Comparison of ENCODE assay signal across 8 cellular contexts in the genomic region with DNA sequence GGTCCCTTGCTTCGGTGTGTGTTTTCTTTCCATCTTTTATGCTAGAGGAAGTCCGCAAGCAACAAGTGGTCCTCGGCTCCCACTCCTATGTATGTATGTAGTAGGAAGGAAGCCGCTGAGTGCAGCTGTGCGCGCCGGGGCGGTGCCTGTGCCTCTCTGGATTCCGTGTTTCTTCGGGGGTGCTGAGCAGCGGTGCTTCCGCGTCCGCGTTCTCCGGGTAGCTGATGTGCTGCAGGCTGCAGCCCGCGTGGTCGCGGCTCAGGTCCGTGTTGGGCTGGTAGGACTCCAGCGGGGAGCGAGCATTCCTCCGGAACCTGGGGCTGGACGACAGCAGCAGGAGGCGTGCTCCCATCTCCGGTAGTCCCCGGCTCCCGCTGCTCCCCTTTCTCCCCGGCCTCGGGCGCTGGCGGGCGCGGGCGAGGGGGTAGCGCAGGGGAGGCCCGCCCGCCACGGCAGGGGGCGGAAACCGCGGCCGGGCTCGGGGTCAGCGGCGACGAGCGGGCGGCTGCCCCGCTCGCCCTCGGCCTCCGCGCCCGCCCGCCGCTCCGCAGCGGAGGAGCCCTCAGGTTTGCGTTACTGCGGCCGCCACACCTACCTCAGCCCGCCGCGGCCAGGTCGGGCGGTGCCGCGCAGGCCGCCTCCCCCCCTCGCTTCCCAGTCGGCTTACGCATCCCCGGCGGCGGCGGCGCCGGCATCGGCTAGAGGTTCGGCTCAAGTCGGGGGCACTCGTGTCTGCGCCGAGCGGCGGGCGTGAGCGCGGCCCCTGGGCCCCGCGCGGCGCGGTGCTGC. TPM values are rescaled to one million over a fixed set of nuclear protein-coding genes. Genes with fewer than 3 reads are reported as not detected.
A peak's percentile ranks its signal among the peaks of the same experiment; 100 is the strongest.
DNase-seq lines count a peak whose midpoint lies in the region; ATAC-seq, FAIRE-seq and TF ChIP-seq lines count a peak whose summit lies in the region.

No MANE protein-coding gene starts in this region.

- H3K27me3 Mint-ChIP-seq in MCF 10A (ENCODE audit: insufficient read depth, unreplicated experiment) = no peaks in the 10 kb centered on the region

- peaks cover 4% of the 10 kb centered on the region for H3K9me1 ChIP-seq in keratinocyte (ENCODE audit: control insufficient read depth, extremely low read depth, insufficient read depth, low read length)

- H3K4me1 ChIP-seq in keratinocyte (ENCODE audit: control insufficient read depth, extremely low read depth, insufficient read depth, low read length) = peaks cover 35% of the 10 kb centered on the region

- peak overlapping the region; percentile 67 for H3K27ac ChIP-seq in keratinocyte (ENCODE audit: control insufficient read depth, insufficient read depth, low read length)

- intact Hi-C loops in MCF 10A (cut with micrococcal nuclease) = loop anchor here (10.0 kb wide), 1 partner anchor 252 kb away; the partner anchor contains the start of gene AKAP1

- H3K9me3 Mint-ChIP-seq in MCF 10A (ENCODE audit: unreplicated experiment) = no peaks in the 10 kb centered on the region

- CTCF ChIA-PET in MCF 10A (lab: Yijun Ruan, JAX) = interaction anchor here (0.6 to 2.3 kb wide), 4 partner anchors 10 to 68 kb away, joined by 3 to 14 read pairs (median 3); no protein-coding TSS in a partner anchor

- POLR2A ChIA-PET in MCF 10A (lab: Yijun Ruan, JAX) = interaction anchor here (0.7 to 5.7 kb wide), 17 partner anchors 9 to 375 kb away, joined by 3 to 75 read pairs (median 4); partner anchors contain the start of genes AKAP1, COIL and NOG

- no peak for TF ChIP-seq CTCF in NB4 (IDR thresholded peaks at IDR 0.05; ENCODE audit: low read depth, low read length)
- TF ChIP-seq CTCF in MCF 10A (IDR thresholded peaks at IDR 0.05; ENCODE audit: unreplicated experiment) = no peak
- no peak for TF ChIP-seq CTCF in keratinocyte (optimal IDR thresholded peaks at IDR 0.05 in 1 of 3, IDR thresholded peaks at IDR 0.05 in 1 of 3, conservative IDR thresholded peaks at IDR 0.05 in 1 of 3; ENCODE audit: extremely low read depth in 1 of 3, insufficient read depth in 2 of 3, low read length in 3 of 3)

- peak overlapping the region; percentile 97 for H3K4me3 Mint-ChIP-seq in MCF 10A (ENCODE audit: unreplicated experiment)

- BruUV-seq in MCF 10A (replicated peaks; lab: Mats Ljungman, UMichigan) = no TSS peak

- TF ChIP-seq POLR2A in GM18505 (IDR thresholded peaks at IDR 0.05; ENCODE audit: borderline replicate concordance, extremely low read depth, insufficient read depth, insufficient read length) (peak; percentile 72), NB4 (IDR thresholded peaks at IDR 0.05; ENCODE audit: extremely low read depth, insufficient read length) (no peak)

- peak overlapping the region; percentile 96 for H2AFZ ChIP-seq in keratinocyte (ENCODE audit: control insufficient read depth, low read length)

- peak overlapping the region; percentile 71 for H3K4me3 ChIP-seq in NB4 (ENCODE audit: low read depth, low read length)
- H3K4me3 ChIP-seq in keratinocyte (ENCODE audit: control insufficient read depth in 2 of 3, extremely low read depth in 1 of 3, insufficient read depth in 2 of 3, low read depth in 1 of 3, low read length in 3 of 3) = peak overlapping the region; percentile 76 to 90 (median 89)

- peak overlapping the region; percentile 66 for H3K27ac Mint-ChIP-seq in MCF 10A (ENCODE audit: low read depth, unreplicated experiment)

- H3K4me2 ChIP-seq in keratinocyte (ENCODE audit: control insufficient read depth, extremely low read depth, insufficient read depth, low read depth, low read length) = peak overlapping the region; percentile 98

- peaks cover 41% of the 10 kb centered on the region for H3K79me2 ChIP-seq in keratinocyte (ENCODE audit: control insufficient read depth, insufficient read depth, low read length)

- H3K9ac ChIP-seq in keratinocyte (ENCODE audit: control insufficient read depth, extremely low read depth, insufficient read depth, low read length) = peak overlapping the region; percentile 76

- no peak for FAIRE-seq in keratinocyte (lab: Jason Lieb, UNC)

- H3K36me3 ChIP-seq in keratinocyte (ENCODE audit: control insufficient read depth in 2 of 2, extremely low read depth in 1 of 2, insufficient read depth in 2 of 2, low read length in 2 of 2) = peaks cover 2 to 9% of the 10 kb centered on the region in 2 experiments

- ATAC-seq in GM18505 (IDR thresholded peaks at IDR 0.05; ENCODE audit: unreplicated experiment) (peak; percentile 49), HG02623 (IDR thresholded peaks at IDR 0.05; ENCODE audit: unreplicated experiment) (peak; percentile 47)

- H3K4me1 Mint-ChIP-seq in MCF 10A (ENCODE audit: insufficient read depth, unreplicated experiment) = peaks cover 45% of the 10 kb centered on the region

- no peaks in the 10 kb centered on the region for H4K20me1 ChIP-seq in keratinocyte (ENCODE audit: control insufficient read depth, extremely low read depth, insufficient read depth, low read length)

- H3K9me3 ChIP-seq in keratinocyte (ENCODE audit: control insufficient read depth, low read depth, low read length) = no peaks in the 10 kb centered on the region

- DNase-seq in NB4 (ENCODE audit: low read depth) = peak; percentile 84
- peak; percentile 78 for DNase-seq in UCSD-AML1 (lab: John Stamatoyannopoulos, UW; ENCODE audit: unreplicated experiment)
- DNase-seq in MCF 10A (ENCODE audit: unreplicated experiment) = peak; percentile 79
- DNase-seq in keratinocyte (ENCODE audit: low read depth, low spot score) = no peak
- DNase-seq in stimulated activated CD4-positive, alpha-beta T cell treated with anti-CD3 and anti-CD28 coated beads, Interleukin-15, amount 100 ng/mL, for 24 hours = peak; percentile 74
- DNase-seq in epidermal melanocyte (ENCODE audit: insufficient read length, low spot score) = no peak

- dilution Hi-C loops in keratinocyte (cut with MboI; ENCODE audit: extremely low pct_ligation_motif_present, low sequenced_read_pairs) = no loop called here

- peaks cover 28% of the 10 kb centered on the region for H3K36me3 Mint-ChIP-seq in MCF 10A (ENCODE audit: insufficient read depth, unreplicated experiment)

- no peaks in the 10 kb centered on the region for H3K27me3 ChIP-seq in keratinocyte (ENCODE audit: control insufficient read depth, extremely low read depth, insufficient read depth, low read length)

RNA-seq across cellular contexts. Expression of gene C17orf67, which starts 0.5 kb away (rescaled TPM):
- total RNA-seq in MCF 10A (2022) = 3.3 and 3.5 TPM in 2 replicates
- polyA plus RNA-seq in keratinocyte = 0.33 to 0.52 TPM (median 0.46 TPM) in 3 replicates
- 3.0 TPM for polyA plus RNA-seq in keratinocyte (2011; ENCODE audit: low read depth)
- polyA plus RNA-seq in keratinocyte (2011; cell fraction: cytosol; rRNA removed) = 0.23 and 0.31 TPM in 2 replicates
- polyA plus RNA-seq in keratinocyte (2011; cell fraction: nucleus; rRNA removed) = 1.4 and 1.6 TPM in 2 replicates
- 0.46 and 0.87 TPM in 2 replicates for polyA plus RNA-seq in keratinocyte (2012; ENCODE audit: low replicate concordance)
- 0.19 to 0.39 TPM (median 0.36 TPM) in 3 replicates for polyA minus RNA-seq in keratinocyte
- not detected for polyA minus RNA-seq in keratinocyte (2011; cell fraction: cytosol; rRNA and poly(A)+ RNA removed)
- not detected in 2 replicates for polyA minus RNA-seq in keratinocyte (2011; cell fraction: nucleus; rRNA and poly(A)+ RNA removed)

RNA-seq across cellular contexts. Expression of gene DGKE, which starts 0.7 kb away (rescaled TPM):
- 16.5 and 23.9 TPM in 2 replicates for total RNA-seq in MCF 10A (2022)
- 1.6 to 4.7 TPM (median 2.8 TPM) in 3 replicates for polyA plus RNA-seq in keratinocyte
- 4.6 TPM for polyA plus RNA-seq in keratinocyte (2011; ENCODE audit: low read depth)
- 0.94 and 2.0 TPM in 2 replicates for polyA plus RNA-seq in keratinocyte (2011; cell fraction: cytosol; rRNA removed)
- polyA plus RNA-seq in keratinocyte (2011; cell fraction: nucleus; rRNA removed) = 12.3 and 12.8 TPM in 2 replicates
- polyA plus RNA-seq in keratinocyte (2012; ENCODE audit: low replicate concordance) = 2.0 and 2.3 TPM in 2 replicates
- 1.5 to 5.7 TPM (median 4.3 TPM) in 3 replicates for polyA minus RNA-seq in keratinocyte
- polyA minus RNA-seq in keratinocyte (2011; cell fraction: cytosol; rRNA and poly(A)+ RNA removed) = 2.3 TPM
- polyA minus RNA-seq in keratinocyte (2011; cell fraction: nucleus; rRNA and poly(A)+ RNA removed) = 1.9 and 5.5 TPM in 2 replicates

Comparison
In these comparisons a context has a peak if more than half of its experiments do, and no peak if none do; other contexts are left out.
1. DNase-seq: peak in NB4 (single experiment), UCSD-AML1 (single experiment), MCF 10A (single experiment) and stimulated activated CD4-positive, alpha-beta T cell treated with anti-CD3 and anti-CD28 coated beads, Interleukin-15, amount 100 ng/mL, for 24 hours (single experiment); none in keratinocyte (single experiment) and epidermal melanocyte (single experiment).